8 cellular contexts compared by ENCODE assay signal in the genomic region with DNA sequence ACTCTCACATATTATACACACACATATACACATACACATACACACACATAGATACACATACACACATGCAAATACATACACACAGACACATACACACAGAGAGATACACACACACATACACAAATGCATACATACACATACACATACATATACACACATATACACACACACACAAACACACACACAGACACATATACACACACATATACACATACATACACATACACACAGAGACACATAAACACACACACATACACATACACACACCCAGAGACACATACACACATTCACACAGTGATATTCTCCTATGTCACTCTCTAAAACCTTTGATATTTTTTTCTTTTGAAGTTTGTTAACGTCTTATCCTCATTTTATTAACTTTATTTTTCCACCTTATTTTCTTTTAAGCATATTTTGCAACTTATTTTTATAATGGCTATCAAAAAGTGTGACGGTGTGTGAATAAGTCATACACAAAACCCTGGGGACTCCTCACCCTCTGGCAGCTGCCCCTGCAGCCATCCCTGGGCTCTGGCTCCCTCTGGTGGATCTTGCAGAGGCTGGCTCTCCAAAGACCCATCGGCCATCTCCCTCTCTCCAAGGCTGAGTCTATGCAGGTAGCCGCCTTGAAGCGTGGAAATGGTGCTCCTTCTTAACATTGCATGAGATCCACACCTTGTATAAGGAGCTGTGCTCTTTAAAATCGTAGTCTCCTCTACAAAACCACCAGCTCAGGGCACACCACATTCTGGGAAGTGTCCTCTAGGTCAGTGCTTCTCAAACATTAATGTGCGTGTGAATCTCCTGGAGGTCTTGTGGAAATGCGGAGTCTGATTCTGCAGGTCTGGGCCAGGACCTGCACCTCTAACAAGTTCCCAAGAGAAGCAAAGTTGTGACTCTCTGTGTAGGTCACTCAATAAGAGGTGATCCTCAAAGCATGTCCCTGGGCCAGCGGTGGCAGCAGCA. TPM values are rescaled to one million over a fixed set of nuclear protein-coding genes. Genes with fewer than 3 reads are reported as not detected.
DNase-seq lines count a peak whose midpoint lies in the region; TF ChIP-seq lines count a peak whose summit lies in the region.

No MANE protein-coding gene starts in this region.

- no peak for TF ChIP-seq CTCF in lower leg skin (IDR thresholded peaks at IDR 0.05)

- H3K36me3 ChIP-seq in H7 (replicated peaks; ENCODE audit: control insufficient read depth, insufficient read depth, low read length), result no peaks in the 10 kb centered on the region

- WGBS in lower leg skin, 2 donors, result 45 to 48% methylated on average over 9 of the region's 9 CpGs

- DNase-seq in DMS53 (lab: John Stamatoyannopoulos, UW) (peak; percentile 86), H7 (peak; percentile 82), NCI-H2171 treated with DMSO at 0.1 percent for 48 hours (lab: John Stamatoyannopoulos, UW) (peak; percentile 66), ecto neural progenitor cell (ENCODE audit: low spot score) (peak; percentile 80), medulla oblongata (ENCODE audit: extremely low spot score) (peak; percentile 88), lower leg skin (ENCODE audit: low spot score in 2 of 2) (no peak)
- DNase-seq in activated CD4-positive, alpha-beta T cell treated with anti-CD3 and anti-CD28 coated beads for 48 hours, result peak; percentile 73
- peak; percentile 16 for DNase-seq in stimulated activated CD8-positive, alpha-beta memory T cell treated with anti-CD3 and anti-CD28 coated beads, Interleukin-15, amount 100 ng/mL, for 24 hours (ENCODE audit: low read depth)

- H3K27me3 ChIP-seq in H7 (ENCODE audit: control insufficient read depth, insufficient read depth, low read length), result no peaks in the 10 kb centered on the region; the same call in 1 of the 2 replicates

- no peak for TF ChIP-seq POLR2A in lower leg skin (IDR thresholded peaks at IDR 0.05)

- H3K4me3 ChIP-seq in H7 (ENCODE audit: insufficient read depth, low read depth, low read length), result no peak overlapping the region
- H3K4me3 ChIP-seq in lower leg skin (ENCODE audit: low read depth, poor library complexity, severe bottlenecking), result no peak overlapping the region

- intact Hi-C loops in lower leg skin (cut with DNase I; ENCODE audit: low total_unique reads), result no loop called here

RNA-seq across cellular contexts. Expression of a gene that starts 4.1 kb away (rescaled TPM):
- total RNA-seq in H7 (2014; rRNA removed; shearing (Covaris generic)), result not detected in 2 replicates
- total RNA-seq in lower leg skin, result not detected

Comparison
In these comparisons a context has a peak if more than half of its experiments do, and no peak if none do; other contexts are left out.
1. DNase-seq: peak in DMS53 (single experiment), H7 (single experiment), NCI-H2171 treated with DMSO at 0.1 percent for 48 hours (single experiment), activated CD4-positive, alpha-beta T cell treated with anti-CD3 and anti-CD28 coated beads for 48 hours (single experiment), ecto neural progenitor cell (single experiment), medulla oblongata (single experiment) and stimulated activated CD8-positive, alpha-beta memory T cell treated with anti-CD3 and anti-CD28 coated beads, Interleukin-15, amount 100 ng/mL, for 24 hours (single experiment); none in lower leg skin (0 of 2).